ENCODE assay signal across 1 cellular context in genomic region chrX:109936598-109936997, GRCh38.
A peak's percentile ranks its signal among the peaks of the same experiment; 100 is the strongest.
TF ChIP-seq lines count a peak whose summit lies in the region.

No MANE protein-coding gene starts in this region.

TF ChIP-seq in K562, 482 proteins besides CTCF, POLR2A, EP300 and RAD21 (continued from another document):
- TF ChIP-seq FOSL1 (tag; conservative IDR thresholded peaks at IDR 0.05) = peak; percentile 53; the same call in 1 of the 2 replicates
TF ChIP-seq in K562: peak in this region for 1.
